1 cellular context compared by ENCODE assay signal in the genomic region with DNA sequence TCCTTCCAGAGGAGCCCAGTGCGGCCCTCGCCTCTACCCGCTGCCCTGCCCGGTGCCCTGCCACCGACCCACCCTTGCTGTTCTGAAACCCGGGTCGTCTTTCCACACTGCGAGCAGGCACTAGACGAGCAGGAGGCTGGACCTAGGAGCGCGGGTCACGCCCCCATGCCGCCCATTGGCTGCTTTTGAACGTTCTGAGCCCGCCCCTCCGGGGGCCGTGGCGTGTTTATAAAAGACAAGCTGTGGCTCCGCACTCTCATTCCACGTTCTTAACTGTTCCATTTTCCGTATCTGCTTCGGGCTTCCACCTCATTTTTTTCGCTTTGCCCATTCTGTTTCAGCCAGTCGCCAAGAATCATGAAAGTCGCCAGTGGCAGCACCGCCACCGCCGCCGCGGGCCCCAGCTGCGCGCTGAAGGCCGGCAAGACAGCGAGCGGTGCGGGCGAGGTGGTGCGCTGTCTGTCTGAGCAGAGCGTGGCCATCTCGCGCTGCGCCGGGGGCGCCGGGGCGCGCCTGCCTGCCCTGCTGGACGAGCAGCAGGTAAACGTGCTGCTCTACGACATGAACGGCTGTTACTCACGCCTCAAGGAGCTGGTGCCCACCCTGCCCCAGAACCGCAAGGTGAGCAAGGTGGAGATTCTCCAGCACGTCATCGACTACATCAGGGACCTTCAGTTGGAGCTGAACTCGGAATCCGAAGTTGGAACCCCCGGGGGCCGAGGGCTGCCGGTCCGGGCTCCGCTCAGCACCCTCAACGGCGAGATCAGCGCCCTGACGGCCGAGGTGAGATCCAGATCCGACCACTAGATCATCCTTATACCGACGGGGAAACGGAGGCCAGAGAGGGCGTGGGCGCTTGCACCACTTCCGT.
A peak's percentile ranks its signal among the peaks of the same experiment; 100 is the strongest.
TF ChIP-seq lines count a peak whose summit lies in the region.

A gene with protein sequence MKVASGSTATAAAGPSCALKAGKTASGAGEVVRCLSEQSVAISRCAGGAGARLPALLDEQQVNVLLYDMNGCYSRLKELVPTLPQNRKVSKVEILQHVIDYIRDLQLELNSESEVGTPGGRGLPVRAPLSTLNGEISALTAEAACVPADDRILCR (plus strand): TSS at position 259 of the 871 bp plus-strand sequence. CDS start 99 bp downstream, at position 358.

TF ChIP-seq in HepG2, 621 proteins besides CTCF, POLR2A, EP300 and RAD21 (continued from another document and continues in another):
- TF ChIP-seq TBX3 (IDR thresholded peaks at IDR 0.05; ENCODE audit: borderline replicate concordance) (no peak), CCDC6 (CRISPR knock-in tag; IDR thresholded peaks at IDR 0.05) (peak; percentile 97), ZSCAN5A (CRISPR knock-in tag; IDR thresholded peaks at IDR 0.05; ENCODE audit: borderline replicate concordance) (peak; percentile 98), HMG20A (CRISPR knock-in tag; IDR thresholded peaks at IDR 0.05; ENCODE audit: borderline replicate concordance) (no peak; the same call in 1 of the 2 replicates), KAT7 (CRISPR knock-in tag; IDR thresholded peaks at IDR 0.05; ENCODE audit: borderline replicate concordance) (peak; percentile 98), MEIS1 (CRISPR knock-in tag; IDR thresholded peaks at IDR 0.05; ENCODE audit: borderline replicate concordance) (0 out of 2 replicates have a peak, but pooled peaks have one; percentile 20), ZNF557 (CRISPR knock-in tag; IDR thresholded peaks at IDR 0.05) (peak; percentile 66; the same call in 1 of the 2 replicates), RFXAP (CRISPR knock-in tag; IDR thresholded peaks at IDR 0.05; ENCODE audit: borderline replicate concordance) (peak; percentile 95), HIVEP1 (CRISPR knock-in tag; IDR thresholded peaks at IDR 0.05) (no peak; the same call in 1 of the 2 replicates), GPBP1L1 (CRISPR knock-in tag; IDR thresholded peaks at IDR 0.05) (no peak), ZNF775 (CRISPR knock-in tag; IDR thresholded peaks at IDR 0.05; ENCODE audit: borderline replicate concordance) (peak; percentile 91; the same call in 1 of the 2 replicates), ZBTB43 (CRISPR knock-in tag; conservative IDR thresholded peaks at IDR 0.05) (peak; percentile 93), PRDM10 (CRISPR knock-in tag; IDR thresholded peaks at IDR 0.05; ENCODE audit: low read depth) (peak; percentile 86; the same call in 1 of the 2 replicates), ELF4 (CRISPR knock-in tag; IDR thresholded peaks at IDR 0.05; ENCODE audit: borderline replicate concordance) (no peak), MZF1 (CRISPR knock-in tag; IDR thresholded peaks at IDR 0.05; ENCODE audit: borderline replicate concordance) (no peak; the same call in 1 of the 2 replicates), ZNF883 (CRISPR knock-in tag; IDR thresholded peaks at IDR 0.05; ENCODE audit: not compliant biosample characterization) (peak; percentile 93), KAT8 (CRISPR knock-in tag; IDR thresholded peaks at IDR 0.05) (peak; percentile 94), TMF1 (CRISPR knock-in tag; IDR thresholded peaks at IDR 0.05; ENCODE audit: low read depth) (peak; percentile 99), AGO2 (optimal IDR thresholded peaks at IDR 0.05; ENCODE audit: low read depth, low read length) (peak; percentile 100), POGZ (CRISPR knock-in tag; IDR thresholded peaks at IDR 0.05) (peak; percentile 3; the same call in 1 of the 2 replicates), ZNF678 (CRISPR knock-in tag; IDR thresholded peaks at IDR 0.05) (peak; percentile 71; the same call in 1 of the 2 replicates), ARNTL (CRISPR knock-in tag; IDR thresholded peaks at IDR 0.05) (peak; percentile 93), ZFP91 (CRISPR knock-in tag; IDR thresholded peaks at IDR 0.05; ENCODE audit: borderline replicate concordance) (peak; percentile 97), SNAI1 (CRISPR knock-in tag; IDR thresholded peaks at IDR 0.05; ENCODE audit: borderline replicate concordance) (no peak), HOXA7 (CRISPR knock-in tag; IDR thresholded peaks at IDR 0.05) (no peak), ZNF564 (CRISPR knock-in tag; IDR thresholded peaks at IDR 0.05) (peak; percentile 32), TARDBP (CRISPR knock-in tag; IDR thresholded peaks at IDR 0.05) (peak; percentile 80), KLF16 (CRISPR knock-in tag; IDR thresholded peaks at IDR 0.05) (peak; percentile 90 to 100; a peak in 2 of 4 replicates), SMARCE1 (IDR thresholded peaks at IDR 0.05; ENCODE audit: borderline replicate concordance) (no peak), SMC3 (IDR thresholded peaks at IDR 0.05; ENCODE audit: low read length) (no peak; the same call in none of the 2 replicates), FOXK2 (IDR thresholded peaks at IDR 0.05) (peak; percentile 79), ZNF329 (CRISPR knock-in tag; IDR thresholded peaks at IDR 0.05; ENCODE audit: low read depth) (peak; percentile 79), FLYWCH1 (CRISPR knock-in tag; IDR thresholded peaks at IDR 0.05) (no peak; the same call in 1 of the 2 replicates), TBX2 (CRISPR knock-in tag; IDR thresholded peaks at IDR 0.05; ENCODE audit: borderline replicate concordance) (peak; percentile 91), PPARG (CRISPR knock-in tag; conservative IDR thresholded peaks at IDR 0.05) (peak; percentile 90), JARID2 (CRISPR knock-in tag; IDR thresholded peaks at IDR 0.05; ENCODE audit: insufficient replicate concordance) (no peak), SPEN (CRISPR knock-in tag; IDR thresholded peaks at IDR 0.05; ENCODE audit: low read depth) (peak; percentile 90)
- TF ChIP-seq, protein P1, sequence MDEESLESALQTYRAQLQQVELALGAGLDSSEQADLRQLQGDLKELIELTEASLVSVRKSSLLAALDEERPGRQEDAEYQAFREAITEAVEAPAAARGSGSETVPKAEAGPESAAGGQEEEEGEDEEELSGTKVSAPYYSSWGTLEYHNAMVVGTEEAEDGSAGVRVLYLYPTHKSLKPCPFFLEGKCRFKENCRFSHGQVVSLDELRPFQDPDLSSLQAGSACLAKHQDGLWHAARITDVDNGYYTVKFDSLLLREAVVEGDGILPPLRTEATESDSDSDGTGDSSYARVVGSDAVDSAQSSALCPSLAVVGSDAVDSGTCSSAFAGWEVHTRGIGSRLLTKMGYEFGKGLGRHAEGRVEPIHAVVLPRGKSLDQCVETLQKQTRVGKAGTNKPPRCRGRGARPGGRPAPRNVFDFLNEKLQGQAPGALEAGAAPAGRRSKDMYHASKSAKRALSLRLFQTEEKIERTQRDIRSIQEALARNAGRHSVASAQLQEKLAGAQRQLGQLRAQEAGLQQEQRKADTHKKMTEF (CRISPR knock-in tag; IDR thresholded peaks at IDR 0.05): peak; percentile 99; the same call in 1 of the 2 replicates
- TF ChIP-seq, protein P2, sequence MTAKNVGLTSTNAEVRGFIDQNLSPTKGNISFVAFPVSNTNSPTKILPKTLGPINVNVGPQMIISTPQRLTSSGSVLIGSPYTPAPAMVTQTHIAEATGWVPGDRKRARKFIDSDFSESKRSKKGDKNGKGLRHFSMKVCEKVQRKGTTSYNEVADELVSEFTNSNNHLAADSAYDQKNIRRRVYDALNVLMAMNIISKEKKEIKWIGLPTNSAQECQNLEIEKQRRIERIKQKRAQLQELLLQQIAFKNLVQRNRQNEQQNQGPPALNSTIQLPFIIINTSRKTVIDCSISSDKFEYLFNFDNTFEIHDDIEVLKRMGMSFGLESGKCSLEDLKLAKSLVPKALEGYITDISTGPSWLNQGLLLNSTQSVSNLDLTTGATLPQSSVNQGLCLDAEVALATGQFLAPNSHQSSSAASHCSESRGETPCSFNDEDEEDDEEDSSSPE (CRISPR knock-in tag; IDR thresholded peaks at IDR 0.05): peak; percentile 85
- TF ChIP-seq, protein P3, sequence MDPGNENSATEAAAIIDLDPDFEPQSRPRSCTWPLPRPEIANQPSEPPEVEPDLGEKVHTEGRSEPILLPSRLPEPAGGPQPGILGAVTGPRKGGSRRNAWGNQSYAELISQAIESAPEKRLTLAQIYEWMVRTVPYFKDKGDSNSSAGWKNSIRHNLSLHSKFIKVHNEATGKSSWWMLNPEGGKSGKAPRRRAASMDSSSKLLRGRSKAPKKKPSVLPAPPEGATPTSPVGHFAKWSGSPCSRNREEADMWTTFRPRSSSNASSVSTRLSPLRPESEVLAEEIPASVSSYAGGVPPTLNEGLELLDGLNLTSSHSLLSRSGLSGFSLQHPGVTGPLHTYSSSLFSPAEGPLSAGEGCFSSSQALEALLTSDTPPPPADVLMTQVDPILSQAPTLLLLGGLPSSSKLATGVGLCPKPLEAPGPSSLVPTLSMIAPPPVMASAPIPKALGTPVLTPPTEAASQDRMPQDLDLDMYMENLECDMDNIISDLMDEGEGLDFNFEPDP (CRISPR knock-in tag; conservative IDR thresholded peaks at IDR 0.05): peak; percentile 97; the same call in 1 of the 2 replicates
- TF ChIP-seq, protein P4, sequence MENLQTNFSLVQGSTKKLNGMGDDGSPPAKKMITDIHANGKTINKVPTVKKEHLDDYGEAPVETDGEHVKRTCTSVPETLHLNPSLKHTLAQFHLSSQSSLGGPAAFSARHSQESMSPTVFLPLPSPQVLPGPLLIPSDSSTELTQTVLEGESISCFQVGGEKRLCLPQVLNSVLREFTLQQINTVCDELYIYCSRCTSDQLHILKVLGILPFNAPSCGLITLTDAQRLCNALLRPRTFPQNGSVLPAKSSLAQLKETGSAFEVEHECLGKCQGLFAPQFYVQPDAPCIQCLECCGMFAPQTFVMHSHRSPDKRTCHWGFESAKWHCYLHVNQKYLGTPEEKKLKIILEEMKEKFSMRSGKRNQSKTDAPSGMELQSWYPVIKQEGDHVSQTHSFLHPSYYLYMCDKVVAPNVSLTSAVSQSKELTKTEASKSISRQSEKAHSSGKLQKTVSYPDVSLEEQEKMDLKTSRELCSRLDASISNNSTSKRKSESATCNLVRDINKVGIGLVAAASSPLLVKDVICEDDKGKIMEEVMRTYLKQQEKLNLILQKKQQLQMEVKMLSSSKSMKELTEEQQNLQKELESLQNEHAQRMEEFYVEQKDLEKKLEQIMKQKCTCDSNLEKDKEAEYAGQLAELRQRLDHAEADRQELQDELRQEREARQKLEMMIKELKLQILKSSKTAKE (CRISPR knock-in tag; IDR thresholded peaks at IDR 0.05; ENCODE audit: borderline replicate concordance): peak; percentile 92
